In the genomic region with DNA sequence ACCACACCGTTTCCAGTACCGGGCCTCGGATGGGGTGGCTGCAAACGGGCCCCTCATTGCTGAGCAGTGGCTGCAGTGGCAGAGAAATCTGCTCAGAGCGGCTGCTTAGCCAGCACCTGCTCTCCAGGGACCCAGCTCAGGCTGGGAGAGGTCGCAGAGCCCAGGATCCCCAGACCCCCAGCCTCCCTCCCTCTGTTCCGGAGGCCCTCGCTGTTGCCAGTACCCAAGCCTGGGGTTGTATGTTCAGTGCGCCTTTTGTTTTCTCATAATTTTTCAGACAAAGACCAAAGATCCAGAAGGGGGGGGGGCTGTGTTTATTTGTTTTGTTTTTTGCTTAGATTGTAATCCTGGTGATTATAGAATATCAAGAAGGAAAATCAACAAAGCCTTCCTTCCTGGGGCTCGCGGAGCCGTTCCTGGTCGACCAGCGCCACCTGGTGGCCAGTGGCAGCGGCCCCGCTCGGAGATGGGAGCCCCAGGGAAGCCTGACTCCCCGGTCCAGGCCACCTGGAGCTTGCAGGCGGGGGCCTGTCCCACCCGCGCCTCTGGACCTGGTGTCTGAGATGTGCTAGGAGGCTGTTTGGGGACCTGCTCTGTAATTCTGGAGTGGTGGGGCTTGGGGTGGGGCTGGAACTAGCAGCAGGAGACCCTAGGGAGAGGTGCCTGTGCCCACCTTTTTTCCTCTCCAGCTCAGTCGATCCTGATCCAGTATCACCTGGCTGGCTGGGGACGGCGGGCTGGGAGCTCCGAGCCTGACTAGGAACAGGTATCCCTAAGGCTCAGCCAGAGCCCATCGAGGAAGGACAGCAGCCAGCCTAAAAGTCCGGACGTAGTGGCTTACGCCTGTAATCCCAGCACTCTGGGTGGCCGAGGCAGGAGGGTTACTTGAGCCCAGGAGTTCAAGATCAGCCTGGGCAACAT, we compare ENCODE assay signal across 8 cellular contexts.
DNase-seq lines count a peak whose midpoint lies in the region; ATAC-seq and TF ChIP-seq lines count a peak whose summit lies in the region.

No MANE protein-coding gene starts in this region.

- TF ChIP-seq CTCF in SK-N-SH (IDR thresholded peaks at IDR 0.05), result peak; percentile 88

- no peaks in the 10 kb centered on the region for H4K20me1 ChIP-seq in SK-N-SH (ENCODE audit: insufficient read depth)

- CTCF ChIA-PET in SK-N-SH (lab: Yijun Ruan, JAX), result interaction anchor here (0.5 to 3.9 kb wide), 69 partner anchors 8 to 949 kb away, joined by 3 to 33 read pairs (median 4); partner anchors contain the start of gene CAMTA1
- CTCF ChIA-PET in activated naive CD4-positive, alpha-beta T cell treated with anti-CD3 and anti-CD28 coated beads for 36 hours (lab: Charles Lee), result interaction anchor here (0.6 to 2.5 kb wide), 15 partner anchors 9 to 1897 kb away, joined by 3 to 6 read pairs (median 4); no protein-coding TSS in a partner anchor

- no peak overlapping the region for H2AFZ ChIP-seq in SK-N-SH (ENCODE audit: low read depth)

- H3K27ac Mint-ChIP-seq in activated naive CD4-positive, alpha-beta T cell treated with anti-CD3 and anti-CD28 coated beads for 36 hours, result no peak overlapping the region
- no peak overlapping the region for H3K27ac Mint-ChIP-seq in stimulated activated memory B cell treated with anti-CD40 and anti-IgM and Interleukin-4, amounts not matched to agents 10 μg/mL and 1 μg/mL and 100 μg/mL, for 72 hours

- no peak overlapping the region for H3K4me2 ChIP-seq in SK-N-SH

- no peaks in the 10 kb centered on the region for H3K27me3 Mint-ChIP-seq in activated naive CD4-positive, alpha-beta T cell treated with anti-CD3 and anti-CD28 coated beads for 36 hours (ENCODE audit: low read depth)
- H3K27me3 Mint-ChIP-seq in stimulated activated memory B cell treated with anti-CD40 and anti-IgM and Interleukin-4, amounts not matched to agents 10 μg/mL and 1 μg/mL and 100 μg/mL, for 72 hours, result peaks cover 38% of the 10 kb centered on the region

- no peaks in the 10 kb centered on the region for H3K36me3 ChIP-seq in SK-N-SH (replicated peaks in 1 of 2; ENCODE audit: control insufficient read depth in 1 of 2, insufficient read depth in 2 of 2, low read length in 1 of 2)

- no peak overlapping the region; a peak in 1 of 4 replicates for H3K4me3 ChIP-seq in SK-N-SH (ENCODE audit: low read depth in 2 of 2, low read length in 1 of 2)

- H3K4me3 Mint-ChIP-seq in activated naive CD4-positive, alpha-beta T cell treated with anti-CD3 and anti-CD28 coated beads for 36 hours, result no peak overlapping the region
- no peak overlapping the region for H3K4me3 Mint-ChIP-seq in stimulated activated memory B cell treated with anti-CD40 and anti-IgM and Interleukin-4, amounts not matched to agents 10 μg/mL and 1 μg/mL and 100 μg/mL, for 72 hours

- H3K4me1 Mint-ChIP-seq in activated naive CD4-positive, alpha-beta T cell treated with anti-CD3 and anti-CD28 coated beads for 36 hours (ENCODE audit: low read depth), result no peaks in the 10 kb centered on the region
- no peaks in the 10 kb centered on the region for H3K4me1 Mint-ChIP-seq in stimulated activated memory B cell treated with anti-CD40 and anti-IgM and Interleukin-4, amounts not matched to agents 10 μg/mL and 1 μg/mL and 100 μg/mL, for 72 hours

- H3F3A ChIP-seq in SK-N-SH (replicated peaks; ENCODE audit: insufficient read depth), result no peaks in the 10 kb centered on the region

- H3K9ac ChIP-seq in SK-N-SH, result no peak overlapping the region

- H3K4me1 ChIP-seq in SK-N-SH (ENCODE audit: control insufficient read depth in 1 of 2, insufficient read depth in 2 of 2, low read depth in 1 of 2, low read length in 1 of 2), result peaks cover 0 to 39% of the 10 kb centered on the region in 2 experiments; a peak in 1 of 4 replicates

- no peaks in the 10 kb centered on the region for H3K9me3 ChIP-seq in SK-N-SH

- intact Hi-C loops in activated naive CD4-positive, alpha-beta T cell treated with anti-CD3 and anti-CD28 coated beads for 36 hours (cut with micrococcal nuclease), result loop anchor here (2.0 to 10.0 kb wide), 5 partner anchors 92 to 925 kb away; no protein-coding TSS in a partner anchor
- intact Hi-C loops in Right ventricle myocardium superior (cut with DNase I), result loop anchor here (5.0 to 10.0 kb wide), 3 partner anchors 192 to 925 kb away; no protein-coding TSS in a partner anchor

- H3K27me3 ChIP-seq in SK-N-SH (ENCODE audit: insufficient read depth), result no peaks in the 10 kb centered on the region

- H3K36me3 Mint-ChIP-seq in activated naive CD4-positive, alpha-beta T cell treated with anti-CD3 and anti-CD28 coated beads for 36 hours (ENCODE audit: low read depth), result no peaks in the 10 kb centered on the region
- H3K36me3 Mint-ChIP-seq in stimulated activated memory B cell treated with anti-CD40 and anti-IgM and Interleukin-4, amounts not matched to agents 10 μg/mL and 1 μg/mL and 100 μg/mL, for 72 hours, result no peaks in the 10 kb centered on the region

- DNase-seq in CMK (ENCODE audit: low read depth), result peak; percentile 17
- DNase-seq in HT1080 (ENCODE audit: low read depth), result peak; percentile 33
- peak; percentile 94 for DNase-seq in SK-N-SH
- peak; percentile 76 for DNase-seq in activated naive CD4-positive, alpha-beta T cell treated with anti-CD3 and anti-CD28 coated beads for 36 hours
- DNase-seq in Right ventricle myocardium superior, result peak; percentile 82
- DNase-seq in renal cortical epithelial cell (ENCODE audit: low read depth), result peak; percentile 16

- H3K79me2 ChIP-seq in SK-N-SH (ENCODE audit: insufficient read depth), result no peaks in the 10 kb centered on the region

- peak; percentile 95 for TF ChIP-seq RAD21 in SK-N-SH (IDR thresholded peaks at IDR 0.05; ENCODE audit: low read length)

- POLR2A ChIA-PET in SK-N-SH (lab: Yijun Ruan, JAX), result interaction anchor here (0.6 to 1.6 kb wide), 7 partner anchors 18 to 192 kb away, joined by 3 to 5 read pairs (median 3); no protein-coding TSS in a partner anchor

- peak overlapping the region in 1 of 2 experiments; percentile 85; a peak in 2 of 4 replicates for H3K27ac ChIP-seq in SK-N-SH (ENCODE audit: low read depth in 2 of 2, low read length in 1 of 2)

- no peaks in the 10 kb centered on the region for H3K9me2 ChIP-seq in SK-N-SH

- no peak for TF ChIP-seq EP300 in SK-N-SH (IDR thresholded peaks at IDR 0.05; ENCODE audit: borderline replicate concordance in 1 of 2, low read depth in 1 of 2, low read length in 1 of 2)

- peak; percentile 46 for ATAC-seq in Right ventricle myocardium superior (ENCODE audit: poor library complexity)
- no peak for ATAC-seq in stimulated activated memory B cell treated with anti-CD40 and anti-IgM and Interleukin-4, amounts not matched to agents 10 μg/mL and 1 μg/mL and 100 μg/mL, for 72 hours
- ATAC-seq in HG03521 (IDR thresholded peaks at IDR 0.05; ENCODE audit: unreplicated experiment), result no peak

- WGBS in SK-N-SH (ENCODE audit: low lambda C conversion rate), result 45% methylated on average over 17 of the region's 30 CpGs

- H3K9me3 Mint-ChIP-seq in activated naive CD4-positive, alpha-beta T cell treated with anti-CD3 and anti-CD28 coated beads for 36 hours, result no peaks in the 10 kb centered on the region
- H3K9me3 Mint-ChIP-seq in stimulated activated memory B cell treated with anti-CD40 and anti-IgM and Interleukin-4, amounts not matched to agents 10 μg/mL and 1 μg/mL and 100 μg/mL, for 72 hours, result peaks cover 6% of the 10 kb centered on the region

TF ChIP-seq in SK-N-SH, 30 proteins besides CTCF, POLR2A, EP300 and RAD21:
- peak; percentile 88 for TF ChIP-seq SMC3 (IDR thresholded peaks at IDR 0.05; ENCODE audit: low read depth, low read length)
- TF ChIP-seq SIN3A (IDR thresholded peaks at IDR 0.05; ENCODE audit: borderline replicate concordance, low read depth, low read length), result no peak
- peak; percentile 75 for TF ChIP-seq GATA2 (CRISPR knock-in tag; IDR thresholded peaks at IDR 0.05)

Comparison
In these comparisons a context has a peak if more than half of its experiments do, and no peak if none do; other contexts are left out.
1. DNase-seq: peak in every context shown above with its lines; median percentile 94 in SK-N-SH; 82 in Right ventricle myocardium superior; 76 in activated naive CD4-positive, alpha-beta T cell treated with anti-CD3 and anti-CD28 coated beads for 36 hours; 33 in HT1080; 17 in CMK; 16 in renal cortical epithelial cell.